Comparison of ENCODE assay signal across 1 cellular context in the genomic region with DNA sequence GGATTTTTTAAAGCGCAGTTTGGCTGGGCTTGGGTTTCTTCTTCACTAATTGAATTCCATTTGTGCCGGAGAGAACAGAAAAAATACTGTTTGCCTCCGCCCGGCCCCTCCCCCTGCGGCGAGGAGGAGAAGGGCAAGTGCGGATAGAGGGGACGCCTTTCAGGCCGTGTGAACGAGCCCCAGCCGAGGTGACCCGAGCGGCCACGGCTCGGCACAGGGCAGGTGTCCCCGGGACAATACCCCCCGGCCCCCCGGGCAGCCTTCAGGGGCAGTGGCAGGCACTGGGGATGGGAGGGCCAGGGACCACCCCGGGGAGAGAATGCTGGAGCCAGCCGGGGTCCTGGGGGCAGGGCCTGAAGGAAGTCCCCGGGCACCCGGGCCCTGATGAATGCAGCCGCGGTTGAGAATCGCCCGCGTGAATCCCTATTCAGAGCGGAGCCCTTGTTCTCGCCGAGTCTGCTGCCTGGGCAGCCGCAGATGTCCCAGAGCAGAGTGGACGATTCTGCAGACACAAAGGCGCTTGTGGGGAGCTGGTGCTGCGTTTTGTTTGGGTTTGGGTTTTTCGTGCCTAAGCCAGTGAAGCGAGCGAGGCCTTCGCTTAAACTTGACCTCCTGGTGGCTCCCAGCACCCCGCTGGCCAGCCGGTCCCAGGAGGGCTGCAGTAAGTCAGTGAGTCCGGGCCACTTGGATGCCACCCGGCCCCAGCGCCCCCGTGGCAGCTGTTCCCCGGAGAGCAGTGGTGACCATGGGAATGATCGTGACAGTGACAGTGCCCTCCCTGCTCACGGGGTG.
TF ChIP-seq lines count a peak whose summit lies in the region.

No MANE protein-coding gene starts in this region.

TF ChIP-seq in GM23338, 12 proteins besides CTCF, POLR2A, EP300 and RAD21 (continued from another document):
- TF ChIP-seq, protein P1, sequence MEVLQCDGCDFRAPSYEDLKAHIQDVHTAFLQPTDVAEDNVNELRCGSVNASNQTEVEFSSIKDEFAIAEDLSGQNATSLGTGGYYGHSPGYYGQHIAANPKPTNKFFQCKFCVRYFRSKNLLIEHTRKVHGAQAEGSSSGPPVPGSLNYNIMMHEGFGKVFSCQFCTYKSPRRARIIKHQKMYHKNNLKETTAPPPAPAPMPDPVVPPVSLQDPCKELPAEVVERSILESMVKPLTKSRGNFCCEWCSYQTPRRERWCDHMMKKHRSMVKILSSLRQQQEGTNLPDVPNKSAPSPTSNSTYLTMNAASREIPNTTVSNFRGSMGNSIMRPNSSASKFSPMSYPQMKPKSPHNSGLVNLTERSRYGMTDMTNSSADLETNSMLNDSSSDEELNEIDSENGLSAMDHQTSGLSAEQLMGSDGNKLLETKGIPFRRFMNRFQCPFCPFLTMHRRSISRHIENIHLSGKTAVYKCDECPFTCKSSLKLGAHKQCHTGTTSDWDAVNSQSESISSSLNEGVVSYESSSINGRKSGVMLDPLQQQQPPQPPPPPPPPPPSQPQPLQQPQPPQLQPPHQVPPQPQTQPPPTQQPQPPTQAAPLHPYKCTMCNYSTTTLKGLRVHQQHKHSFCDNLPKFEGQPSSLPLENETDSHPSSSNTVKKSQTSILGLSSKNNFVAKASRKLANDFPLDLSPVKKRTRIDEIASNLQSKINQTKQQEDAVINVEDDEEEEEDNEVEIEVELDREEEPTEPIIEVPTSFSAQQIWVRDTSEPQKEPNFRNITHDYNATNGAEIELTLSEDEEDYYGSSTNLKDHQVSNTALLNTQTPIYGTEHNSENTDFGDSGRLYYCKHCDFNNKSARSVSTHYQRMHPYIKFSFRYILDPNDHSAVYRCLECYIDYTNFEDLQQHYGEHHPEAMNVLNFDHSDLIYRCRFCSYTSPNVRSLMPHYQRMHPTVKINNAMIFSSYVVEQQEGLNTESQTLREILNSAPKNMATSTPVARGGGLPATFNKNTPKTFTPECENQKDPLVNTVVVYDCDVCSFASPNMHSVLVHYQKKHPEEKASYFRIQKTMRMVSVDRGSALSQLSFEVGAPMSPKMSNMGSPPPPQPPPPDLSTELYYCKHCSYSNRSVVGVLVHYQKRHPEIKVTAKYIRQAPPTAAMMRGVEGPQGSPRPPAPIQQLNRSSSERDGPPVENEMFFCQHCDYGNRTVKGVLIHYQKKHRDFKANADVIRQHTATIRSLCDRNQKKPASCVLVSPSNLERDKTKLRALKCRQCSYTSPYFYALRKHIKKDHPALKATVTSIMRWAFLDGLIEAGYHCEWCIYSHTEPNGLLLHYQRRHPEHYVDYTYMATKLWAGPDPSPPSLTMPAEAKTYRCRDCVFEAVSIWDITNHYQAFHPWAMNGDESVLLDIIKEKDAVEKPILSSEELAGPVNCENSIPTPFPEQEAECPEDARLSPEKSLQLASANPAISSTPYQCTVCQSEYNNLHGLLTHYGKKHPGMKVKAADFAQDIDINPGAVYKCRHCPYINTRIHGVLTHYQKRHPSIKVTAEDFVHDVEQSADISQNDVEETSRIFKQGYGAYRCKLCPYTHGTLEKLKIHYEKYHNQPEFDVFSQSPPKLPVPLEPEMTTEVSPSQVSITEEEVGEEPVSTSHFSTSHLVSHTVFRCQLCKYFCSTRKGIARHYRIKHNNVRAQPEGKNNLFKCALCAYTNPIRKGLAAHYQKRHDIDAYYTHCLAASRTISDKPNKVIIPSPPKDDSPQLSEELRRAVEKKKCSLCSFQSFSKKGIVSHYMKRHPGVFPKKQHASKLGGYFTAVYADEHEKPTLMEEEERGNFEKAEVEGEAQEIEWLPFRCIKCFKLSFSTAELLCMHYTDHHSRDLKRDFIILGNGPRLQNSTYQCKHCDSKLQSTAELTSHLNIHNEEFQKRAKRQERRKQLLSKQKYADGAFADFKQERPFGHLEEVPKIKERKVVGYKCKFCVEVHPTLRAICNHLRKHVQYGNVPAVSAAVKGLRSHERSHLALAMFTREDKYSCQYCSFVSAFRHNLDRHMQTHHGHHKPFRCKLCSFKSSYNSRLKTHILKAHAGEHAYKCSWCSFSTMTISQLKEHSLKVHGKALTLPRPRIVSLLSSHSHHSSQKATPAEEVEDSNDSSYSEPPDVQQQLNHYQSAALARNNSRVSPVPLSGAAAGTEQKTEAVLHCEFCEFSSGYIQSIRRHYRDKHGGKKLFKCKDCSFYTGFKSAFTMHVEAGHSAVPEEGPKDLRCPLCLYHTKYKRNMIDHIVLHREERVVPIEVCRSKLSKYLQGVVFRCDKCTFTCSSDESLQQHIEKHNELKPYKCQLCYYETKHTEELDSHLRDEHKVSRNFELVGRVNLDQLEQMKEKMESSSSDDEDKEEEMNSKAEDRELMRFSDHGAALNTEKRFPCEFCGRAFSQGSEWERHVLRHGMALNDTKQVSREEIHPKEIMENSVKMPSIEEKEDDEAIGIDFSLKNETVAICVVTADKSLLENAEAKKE (CRISPR knock-in tag; IDR thresholded peaks at IDR 0.05): no peak
